Comparison of ENCODE assay signal across 1 cellular context in the genomic region with DNA sequence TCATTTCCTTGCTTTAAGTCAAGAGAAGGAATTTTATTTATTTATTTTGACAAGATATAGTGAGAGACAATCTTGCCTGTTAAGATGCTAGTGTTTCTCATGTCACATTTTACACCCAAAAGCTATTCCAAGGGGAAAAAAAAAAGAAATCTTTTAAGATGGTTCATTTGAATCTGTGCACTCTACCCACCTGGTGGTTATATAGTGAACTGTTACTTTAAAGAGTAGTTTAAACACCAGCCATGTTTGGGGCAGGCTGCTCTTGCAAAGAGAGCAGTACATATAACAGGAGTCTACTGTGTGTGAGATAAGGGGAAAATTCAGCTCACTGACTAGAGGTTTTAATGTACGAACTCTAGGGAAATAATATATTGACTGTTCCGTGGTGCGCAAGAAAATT.
TF ChIP-seq lines count a peak whose summit lies in the region.

No MANE protein-coding gene starts in this region.

TF ChIP-seq in GM12878, 131 proteins besides CTCF, POLR2A, EP300 and RAD21 (continued from another document):
- TF ChIP-seq ZNF687 (IDR thresholded peaks at IDR 0.05) (no peak), ZNF274 (IDR thresholded peaks at IDR 0.05; ENCODE audit: insufficient read depth, insufficient read length) (no peak), NRF1 (conservative IDR thresholded peaks at IDR 0.05; ENCODE audit: low read depth, low read length) (no peak), SREBF2 (IDR thresholded peaks at IDR 0.05; ENCODE audit: low read length) (no peak), GABPA (IDR thresholded peaks at IDR 0.05; ENCODE audit: low read depth) (no peak), CHD1 (IDR thresholded peaks at IDR 0.05; ENCODE audit: low read depth, low read length) (no peak), MYC (IDR thresholded peaks at IDR 0.05; ENCODE audit: insufficient read depth, insufficient read length, insufficient replicate concordance, low read length, severe bottlenecking) (no peak), CUX1 (IDR thresholded peaks at IDR 0.05; ENCODE audit: insufficient replicate concordance, low read depth, low read length) (no peak), ZBTB33 (IDR thresholded peaks at IDR 0.05) (no peak)
